ENCODE assay signal across 1 cellular context in genomic region chr10:47050618-47051455, GRCh38.
TF ChIP-seq lines count a peak whose summit lies in the region.

No MANE protein-coding gene starts in this region.

TF ChIP-seq in H1, 55 proteins besides CTCF, POLR2A, EP300 and RAD21:
- no peak for TF ChIP-seq BCL11A (IDR thresholded peaks at IDR 0.05; ENCODE audit: low read depth in 2 of 2, low read length in 2 of 2)
- no peak for TF ChIP-seq TBP (IDR thresholded peaks at IDR 0.05; ENCODE audit: low read depth, low read length)
- TF ChIP-seq TCF12 (IDR thresholded peaks at IDR 0.05; ENCODE audit: low read depth, low read length) = no peak
- TF ChIP-seq SIX5 (IDR thresholded peaks at IDR 0.05; ENCODE audit: low read depth, low read length) = no peak
- no peak for TF ChIP-seq HDAC6 (IDR thresholded peaks at IDR 0.05; ENCODE audit: low read depth, low read length)
- TF ChIP-seq CHD2 (IDR thresholded peaks at IDR 0.05; ENCODE audit: low read length) = no peak
- no peak for TF ChIP-seq NANOG (IDR thresholded peaks at IDR 0.05; ENCODE audit: insufficient read depth, low read depth, low read length, poor library complexity, severe bottlenecking)
- TF ChIP-seq SUZ12 (IDR thresholded peaks at IDR 0.05; ENCODE audit: low read length) = no peak
- no peak for TF ChIP-seq POU5F1 (IDR thresholded peaks at IDR 0.05; ENCODE audit: low read depth, low read length)
- TF ChIP-seq JUND (IDR thresholded peaks at IDR 0.05; ENCODE audit: low read length) = no peak
- no peak for TF ChIP-seq SP2 (IDR thresholded peaks at IDR 0.05; ENCODE audit: low read length)
- no peak for TF ChIP-seq JUN (IDR thresholded peaks at IDR 0.05; ENCODE audit: low read depth, low read length)
- TF ChIP-seq E2F6 (IDR thresholded peaks at IDR 0.05) = no peak
- no peak for TF ChIP-seq SIRT6 (IDR thresholded peaks at IDR 0.05; ENCODE audit: low read length)
- no peak for TF ChIP-seq SP1 (IDR thresholded peaks at IDR 0.05; ENCODE audit: low read depth, low read length)
- no peak for TF ChIP-seq HDAC2 (IDR thresholded peaks at IDR 0.05; ENCODE audit: borderline replicate concordance in 1 of 2, low read depth in 2 of 2, low read length in 2 of 2)
- TF ChIP-seq CTBP2 (IDR thresholded peaks at IDR 0.05; ENCODE audit: borderline replicate concordance, insufficient read depth, insufficient read length, low read length) = no peak
